2 cellular contexts compared by ENCODE assay signal in genomic region chr2:182366625-182367024, GRCh38.
TF ChIP-seq lines count a peak whose summit lies in the region.

No MANE protein-coding gene starts in this region.

TF ChIP-seq in SK-N-SH treated with all-trans-retinoic acid at 6 μM for 48 hours, 23 proteins besides CTCF, POLR2A, EP300 and RAD21 (continued from another document):
- no peak for TF ChIP-seq TSHZ2 (CRISPR knock-in tag; IDR thresholded peaks at IDR 0.05)
- TF ChIP-seq BACH2 (CRISPR knock-in tag; IDR thresholded peaks at IDR 0.05; ENCODE audit: borderline replicate concordance): no peak
- TF ChIP-seq RARB (CRISPR knock-in tag; IDR thresholded peaks at IDR 0.05): no peak
- no peak for TF ChIP-seq TCF4 (CRISPR knock-in tag; IDR thresholded peaks at IDR 0.05; ENCODE audit: borderline replicate concordance)
- TF ChIP-seq ARNTL (CRISPR knock-in tag; IDR thresholded peaks at IDR 0.05; ENCODE audit: borderline replicate concordance, low read depth): no peak
- no peak for TF ChIP-seq CSDC2 (CRISPR knock-in tag; IDR thresholded peaks at IDR 0.05)
- TF ChIP-seq CREB5 (CRISPR knock-in tag; IDR thresholded peaks at IDR 0.05; ENCODE audit: low read depth): no peak
- TF ChIP-seq PATZ1 (CRISPR knock-in tag; IDR thresholded peaks at IDR 0.05; ENCODE audit: borderline replicate concordance): no peak
- TF ChIP-seq ZNF8 (CRISPR knock-in tag; IDR thresholded peaks at IDR 0.05): no peak
- TF ChIP-seq OSR1 (CRISPR knock-in tag; IDR thresholded peaks at IDR 0.05): no peak

TF ChIP-seq in SK-N-SH, 30 proteins besides CTCF, POLR2A, EP300 and RAD21 (continued from another document):
- TF ChIP-seq MAX (IDR thresholded peaks at IDR 0.05; ENCODE audit: low read depth) (no peak), ELF1 (IDR thresholded peaks at IDR 0.05) (no peak), POLR2AphosphoS5 (IDR thresholded peaks at IDR 0.05; ENCODE audit: low read depth, low read length) (no peak), MEF2A (IDR thresholded peaks at IDR 0.05; ENCODE audit: borderline replicate concordance, low read depth) (no peak), NFIC (IDR thresholded peaks at IDR 0.05; ENCODE audit: borderline replicate concordance) (no peak), JUND (IDR thresholded peaks at IDR 0.05) (no peak)
